In the genomic region with DNA sequence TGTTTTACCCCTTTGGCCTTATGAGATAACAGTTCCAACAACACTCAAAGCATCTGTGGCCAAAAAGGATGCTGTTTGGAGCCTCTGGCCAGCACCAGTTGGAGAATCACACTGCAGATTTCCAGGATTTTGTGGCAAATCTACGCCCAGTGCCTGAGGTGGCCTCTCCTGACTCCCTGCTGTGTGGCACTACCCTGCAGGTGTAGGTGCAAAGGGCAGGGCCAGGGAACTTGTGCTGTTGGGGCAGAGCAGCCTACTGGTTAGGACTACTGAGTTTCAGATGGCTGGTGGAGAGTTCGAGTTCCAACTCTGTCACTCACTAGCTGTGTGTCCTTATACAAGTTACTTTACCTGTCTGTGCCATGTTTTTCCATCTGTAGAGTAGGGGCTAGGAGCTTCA, we compare ENCODE assay signal across 36 cellular contexts.
"Had no signal": no experiment of that assay in that cellular context is flagged by ENCODE, and none has a peak within 500 bp of the region (broad histone marks: within the 10 kb centered on the region; RNA-seq: fewer than 3 reads in every experiment).

No MANE protein-coding gene starts in this region.

- ATAC-seq: activated CD4-positive, alpha-beta T cell treated with anti-CD3 and anti-CD28 coated beads for 36 hours; activated CD4-positive, CD25-positive, alpha-beta regulatory T cell treated with anti-CD3 and anti-CD28 coated beads, Interleukin-2, amount 50 U/mL, for 24 hours; activated CD8-positive, alpha-beta T cell treated with anti-CD3 and anti-CD28 coated beads for 36 hours; activated naive CD4-positive, alpha-beta T cell treated with anti-CD3 and anti-CD28 coated beads, Interleukin-2, amount 50 U/mL, for 72 hours; activated T-cell treated with anti-CD3 and anti-CD28 coated beads, Interleukin-2, amount 50 U/mL, for 4 hours; activated T-cell treated with anti-CD3 and anti-CD28 coated beads, Interleukin-2, amount 50 U/mL, for 72 hours; activated T-helper 17 cell treated with anti-CD3 and anti-CD28 coated beads, Interleukin-2, amount 50 U/mL, for 72 hours; body of pancreas; WTC11 had no signal

- H3K9me3 Mint-ChIP-seq: activated CD4-positive, alpha-beta T cell treated with anti-CD3 and anti-CD28 coated beads, Interleukin-2, amount 10 ng/mL, durations not matched to agents 7 days and 5 days; activated CD8-positive, alpha-beta T cell treated with anti-CD3 and anti-CD28 coated beads for 36 hours; activated naive CD4-positive, alpha-beta T cell treated with anti-CD3 and anti-CD28 coated beads for 36 hours; activated naive CD4-positive, alpha-beta T cell treated with anti-CD3 and anti-CD28 coated beads, Interleukin-2, amount 50 U/mL, for 72 hours; activated T-helper 1 cell treated with anti-CD3 and anti-CD28 coated beads, Interleukin-12 subunit alpha, Interleukin-12 subunit beta, Interleukin-2, Interleukin-4 antibody, amounts not matched to agents 30 ng/mL and 10 ng/mL and 1 ng/mL, durations not matched to agents 14 hours and 24 hours and 36 hours; T-helper 1 cell treated with Interleukin-12 subunit alpha and Interleukin-12 subunit beta and Interleukin-4 antibody, amounts not matched to agents 30 μg/mL and 1 μg/mL, for 36 hours; T-helper 2 cell treated with Interferon-gamma antibody and Interleukin-4, amounts not matched to agents 5 μg/mL and 100 μg/mL, for 36 hours had no signal

- H3K4me1 Mint-ChIP-seq: activated CD4-positive, alpha-beta T cell treated with anti-CD3 and anti-CD28 coated beads for 36 hours; activated CD4-positive, alpha-beta T cell treated with anti-CD3 and anti-CD28 coated beads, Interleukin-2, amount 10 ng/mL, durations not matched to agents 7 days and 5 days; activated naive CD8-positive, alpha-beta T cell treated with anti-CD3 and anti-CD28 coated beads for 36 hours; activated T-helper 17 cell treated with anti-CD3 and anti-CD28 coated beads, Interleukin-2, amount 50 U/mL, for 72 hours; WTC11 had no signal

- H3K27ac ChIP-seq: adrenal gland, body of pancreas, brain microvascular endothelial cell, breast epithelium, WERI-Rb-1 had no signal

- H3K36me3 Mint-ChIP-seq: activated naive CD4-positive, alpha-beta T cell treated with anti-CD3 and anti-CD28 coated beads, Interleukin-2, amount 50 U/mL, for 72 hours; activated naive CD8-positive, alpha-beta T cell treated with anti-CD3 and anti-CD28 coated beads for 36 hours had no signal

- DNase-seq: activated CD4-positive, alpha-beta T cell treated with anti-CD3 and anti-CD28 coated beads for 1 hour; activated CD4-positive, alpha-beta T cell treated with anti-CD3 and anti-CD28 coated beads for 36 hours; activated CD4-positive, alpha-beta T cell treated with anti-CD3 and anti-CD28 coated beads for 48 hours; activated CD4-positive, alpha-beta T cell treated with anti-CD3 and anti-CD28 coated beads, Interleukin-2, amount 10 ng/mL, durations not matched to agents 7 days and 5 days; activated CD4-positive, alpha-beta T cell treated with anti-CD3 and anti-CD28 coated beads, Interleukin-2, amount 50 U/mL, for 48 hours; activated CD4-positive, CD25-positive, alpha-beta regulatory T cell; activated CD8-positive, alpha-beta memory T cell treated with anti-CD3 and anti-CD28 coated beads, Interleukin-2, amount 50 U/mL, for 4 hours; activated CD8-positive, alpha-beta T cell treated with anti-CD3 and anti-CD28 coated beads for 36 hours; activated effector memory CD4-positive, alpha-beta T cell treated with anti-CD3 and anti-CD28 coated beads, Interleukin-2, amount 50 U/mL, for 16 hours; activated gamma-delta T cell treated with Interleukin-2 at 50 U/mL for 16 hours; activated naive CD4-positive, alpha-beta T cell; activated naive CD4-positive, alpha-beta T cell treated with anti-CD3 and anti-CD28 coated beads for 36 hours; activated naive CD4-positive, alpha-beta T cell treated with anti-CD3 and anti-CD28 coated beads, Interleukin-2, amount 50 U/mL, for 16 hours; activated naive CD8-positive, alpha-beta T cell treated with anti-CD3 and anti-CD28 coated beads for 36 hours; activated T-cell treated with anti-CD3 and anti-CD28 coated beads for 4 hours; activated T-cell treated with anti-CD3 and anti-CD28 coated beads, Interleukin-2, amount 50 U/mL, for 1 hour; activated T-cell treated with anti-CD3 and anti-CD28 coated beads, Interleukin-2, amount 50 U/mL, for 4 hours; activated T-cell treated with anti-CD3 and anti-CD28 coated beads, Interleukin-2, amount 50 U/mL, for 72 hours; amniotic stem cell; aorta; body of pancreas; brain microvascular endothelial cell; central memory CD4-positive, alpha-beta T cell; T-helper 1 cell; T-helper 2 cell; T-helper 9 cell; WERI-Rb-1 had no signal

- H3K27ac Mint-ChIP-seq: activated CD4-positive, alpha-beta T cell treated with anti-CD3 and anti-CD28 coated beads for 36 hours; activated CD4-positive, alpha-beta T cell treated with anti-CD3 and anti-CD28 coated beads, Interleukin-2, amount 10 ng/mL, durations not matched to agents 7 days and 5 days; activated CD8-positive, alpha-beta T cell treated with anti-CD3 and anti-CD28 coated beads for 36 hours; activated naive CD4-positive, alpha-beta T cell treated with anti-CD3 and anti-CD28 coated beads for 36 hours; activated naive CD4-positive, alpha-beta T cell treated with anti-CD3 and anti-CD28 coated beads, Interleukin-2, amount 50 U/mL, for 72 hours; activated naive CD8-positive, alpha-beta T cell treated with anti-CD3 and anti-CD28 coated beads for 36 hours; activated T-cell treated with anti-CD3 and anti-CD28 coated beads, Interleukin-2, amount 50 U/mL, for 72 hours; activated T-helper 1 cell treated with anti-CD3 and anti-CD28 coated beads, Interleukin-12 subunit alpha, Interleukin-12 subunit beta, Interleukin-2, Interleukin-4 antibody, amounts not matched to agents 30 ng/mL and 10 ng/mL and 1 ng/mL, durations not matched to agents 14 hours and 24 hours and 36 hours; activated T-helper 17 cell treated with anti-CD3 and anti-CD28 coated beads, Interleukin-2, amount 50 U/mL, for 72 hours; T-helper 1 cell treated with Interleukin-12 subunit alpha and Interleukin-12 subunit beta and Interleukin-4 antibody, amounts not matched to agents 30 μg/mL and 1 μg/mL, for 36 hours; T-helper 2 cell treated with Interferon-gamma antibody and Interleukin-4, amounts not matched to agents 5 μg/mL and 100 μg/mL, for 36 hours; WTC11 had no signal

- H3K9me3 ChIP-seq: adrenal gland, body of pancreas, breast epithelium had no signal

- H3K36me3 ChIP-seq: adrenal gland, brain microvascular endothelial cell, breast epithelium, WERI-Rb-1 had no signal

- H3K4me1 ChIP-seq: adrenal gland, body of pancreas, breast epithelium had no signal

- H3K27me3 ChIP-seq: adrenal gland, body of pancreas, brain microvascular endothelial cell, breast epithelium had no signal

- H3K4me3 Mint-ChIP-seq: activated CD4-positive, alpha-beta T cell treated with anti-CD3 and anti-CD28 coated beads for 36 hours; activated CD4-positive, alpha-beta T cell treated with anti-CD3 and anti-CD28 coated beads, Interleukin-2, amount 10 ng/mL, durations not matched to agents 7 days and 5 days; activated CD8-positive, alpha-beta T cell treated with anti-CD3 and anti-CD28 coated beads for 36 hours; activated naive CD4-positive, alpha-beta T cell treated with anti-CD3 and anti-CD28 coated beads for 36 hours; activated naive CD8-positive, alpha-beta T cell treated with anti-CD3 and anti-CD28 coated beads for 36 hours; activated T-cell treated with anti-CD3 and anti-CD28 coated beads, Interleukin-2, amount 50 U/mL, for 4 hours; activated T-cell treated with anti-CD3 and anti-CD28 coated beads, Interleukin-2, amount 50 U/mL, for 72 hours; activated T-helper 1 cell treated with anti-CD3 and anti-CD28 coated beads, Interleukin-12 subunit alpha, Interleukin-12 subunit beta, Interleukin-2, Interleukin-4 antibody, amounts not matched to agents 30 ng/mL and 10 ng/mL and 1 ng/mL, durations not matched to agents 14 hours and 24 hours and 36 hours; activated T-helper 17 cell treated with anti-CD3 and anti-CD28 coated beads, Interleukin-2, amount 50 U/mL, for 72 hours; T-helper 1 cell treated with Interleukin-12 subunit alpha and Interleukin-12 subunit beta and Interleukin-4 antibody, amounts not matched to agents 30 μg/mL and 1 μg/mL, for 36 hours; T-helper 2 cell treated with Interferon-gamma antibody and Interleukin-4, amounts not matched to agents 5 μg/mL and 100 μg/mL, for 36 hours; WTC11 had no signal

- H3K4me3 ChIP-seq: adrenal gland, body of pancreas, breast epithelium had no signal
